Comparison of ENCODE assay signal across 2 cellular contexts in the genomic region with DNA sequence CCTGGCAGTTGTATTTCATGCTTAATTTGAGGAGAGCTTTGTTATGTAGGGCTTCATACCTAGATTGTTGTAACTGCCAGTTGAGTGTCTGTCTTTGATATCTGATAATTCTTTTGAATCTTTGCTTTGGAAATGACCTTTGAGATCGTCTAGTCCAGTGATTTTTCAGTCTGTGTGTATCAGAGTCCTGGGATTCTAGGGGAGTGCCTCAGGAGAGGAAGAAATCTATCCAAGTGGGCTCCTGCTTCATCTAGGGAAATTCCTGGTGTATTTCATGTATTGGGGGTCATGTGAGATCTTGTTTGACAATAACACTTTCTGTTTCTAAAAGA.
A peak's percentile ranks its signal among the peaks of the same experiment; 100 is the strongest.
TF ChIP-seq lines count a peak whose summit lies in the region.

No MANE protein-coding gene starts in this region.

TF ChIP-seq in liver, 16 proteins besides CTCF, POLR2A, EP300 and RAD21:
- TF ChIP-seq, protein P1, sequence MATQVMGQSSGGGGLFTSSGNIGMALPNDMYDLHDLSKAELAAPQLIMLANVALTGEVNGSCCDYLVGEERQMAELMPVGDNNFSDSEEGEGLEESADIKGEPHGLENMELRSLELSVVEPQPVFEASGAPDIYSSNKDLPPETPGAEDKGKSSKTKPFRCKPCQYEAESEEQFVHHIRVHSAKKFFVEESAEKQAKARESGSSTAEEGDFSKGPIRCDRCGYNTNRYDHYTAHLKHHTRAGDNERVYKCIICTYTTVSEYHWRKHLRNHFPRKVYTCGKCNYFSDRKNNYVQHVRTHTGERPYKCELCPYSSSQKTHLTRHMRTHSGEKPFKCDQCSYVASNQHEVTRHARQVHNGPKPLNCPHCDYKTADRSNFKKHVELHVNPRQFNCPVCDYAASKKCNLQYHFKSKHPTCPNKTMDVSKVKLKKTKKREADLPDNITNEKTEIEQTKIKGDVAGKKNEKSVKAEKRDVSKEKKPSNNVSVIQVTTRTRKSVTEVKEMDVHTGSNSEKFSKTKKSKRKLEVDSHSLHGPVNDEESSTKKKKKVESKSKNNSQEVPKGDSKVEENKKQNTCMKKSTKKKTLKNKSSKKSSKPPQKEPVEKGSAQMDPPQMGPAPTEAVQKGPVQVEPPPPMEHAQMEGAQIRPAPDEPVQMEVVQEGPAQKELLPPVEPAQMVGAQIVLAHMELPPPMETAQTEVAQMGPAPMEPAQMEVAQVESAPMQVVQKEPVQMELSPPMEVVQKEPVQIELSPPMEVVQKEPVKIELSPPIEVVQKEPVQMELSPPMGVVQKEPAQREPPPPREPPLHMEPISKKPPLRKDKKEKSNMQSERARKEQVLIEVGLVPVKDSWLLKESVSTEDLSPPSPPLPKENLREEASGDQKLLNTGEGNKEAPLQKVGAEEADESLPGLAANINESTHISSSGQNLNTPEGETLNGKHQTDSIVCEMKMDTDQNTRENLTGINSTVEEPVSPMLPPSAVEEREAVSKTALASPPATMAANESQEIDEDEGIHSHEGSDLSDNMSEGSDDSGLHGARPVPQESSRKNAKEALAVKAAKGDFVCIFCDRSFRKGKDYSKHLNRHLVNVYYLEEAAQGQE (IDR thresholded peaks at IDR 0.05), result no peak
- TF ChIP-seq SP1 (IDR thresholded peaks at IDR 0.05), result peak; percentile 42
- TF ChIP-seq RXRA (IDR thresholded peaks at IDR 0.05), result peak in 1 of 2 donors; percentile 24
- TF ChIP-seq HNF4A (conservative IDR thresholded peaks at IDR 0.05), result peak; percentile 72
- no peak for TF ChIP-seq FOXA2 (IDR thresholded peaks at IDR 0.05)

TF ChIP-seq in HepG2, 621 proteins besides CTCF, POLR2A, EP300 and RAD21 (continued from another document):
- TF ChIP-seq, protein P2, sequence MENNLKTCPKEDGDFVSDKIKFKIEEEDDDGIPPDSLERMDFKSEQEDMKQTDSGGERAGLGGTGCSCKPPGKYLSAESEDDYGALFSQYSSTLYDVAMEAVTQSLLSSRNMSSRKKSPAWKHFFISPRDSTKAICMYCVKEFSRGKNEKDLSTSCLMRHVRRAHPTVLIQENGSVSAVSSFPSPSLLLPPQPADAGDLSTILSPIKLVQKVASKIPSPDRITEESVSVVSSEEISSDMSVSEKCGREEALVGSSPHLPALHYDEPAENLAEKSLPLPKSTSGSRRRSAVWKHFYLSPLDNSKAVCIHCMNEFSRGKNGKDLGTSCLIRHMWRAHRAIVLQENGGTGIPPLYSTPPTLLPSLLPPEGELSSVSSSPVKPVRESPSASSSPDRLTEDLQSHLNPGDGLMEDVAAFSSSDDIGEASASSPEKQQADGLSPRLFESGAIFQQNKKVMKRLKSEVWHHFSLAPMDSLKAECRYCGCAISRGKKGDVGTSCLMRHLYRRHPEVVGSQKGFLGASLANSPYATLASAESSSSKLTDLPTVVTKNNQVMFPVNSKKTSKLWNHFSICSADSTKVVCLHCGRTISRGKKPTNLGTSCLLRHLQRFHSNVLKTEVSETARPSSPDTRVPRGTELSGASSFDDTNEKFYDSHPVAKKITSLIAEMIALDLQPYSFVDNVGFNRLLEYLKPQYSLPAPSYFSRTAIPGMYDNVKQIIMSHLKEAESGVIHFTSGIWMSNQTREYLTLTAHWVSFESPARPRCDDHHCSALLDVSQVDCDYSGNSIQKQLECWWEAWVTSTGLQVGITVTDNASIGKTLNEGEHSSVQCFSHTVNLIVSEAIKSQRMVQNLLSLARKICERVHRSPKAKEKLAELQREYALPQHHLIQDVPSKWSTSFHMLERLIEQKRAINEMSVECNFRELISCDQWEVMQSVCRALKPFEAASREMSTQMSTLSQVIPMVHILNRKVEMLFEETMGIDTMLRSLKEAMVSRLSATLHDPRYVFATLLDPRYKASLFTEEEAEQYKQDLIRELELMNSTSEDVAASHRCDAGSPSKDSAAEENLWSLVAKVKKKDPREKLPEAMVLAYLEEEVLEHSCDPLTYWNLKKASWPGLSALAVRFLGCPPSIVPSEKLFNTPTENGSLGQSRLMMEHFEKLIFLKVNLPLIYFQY (CRISPR knock-in tag; IDR thresholded peaks at IDR 0.05; ENCODE audit: borderline replicate concordance), result no peak
- no peak for TF ChIP-seq CBX5 (CRISPR knock-in tag; IDR thresholded peaks at IDR 0.05; ENCODE audit: borderline replicate concordance)
- TF ChIP-seq, protein P3, sequence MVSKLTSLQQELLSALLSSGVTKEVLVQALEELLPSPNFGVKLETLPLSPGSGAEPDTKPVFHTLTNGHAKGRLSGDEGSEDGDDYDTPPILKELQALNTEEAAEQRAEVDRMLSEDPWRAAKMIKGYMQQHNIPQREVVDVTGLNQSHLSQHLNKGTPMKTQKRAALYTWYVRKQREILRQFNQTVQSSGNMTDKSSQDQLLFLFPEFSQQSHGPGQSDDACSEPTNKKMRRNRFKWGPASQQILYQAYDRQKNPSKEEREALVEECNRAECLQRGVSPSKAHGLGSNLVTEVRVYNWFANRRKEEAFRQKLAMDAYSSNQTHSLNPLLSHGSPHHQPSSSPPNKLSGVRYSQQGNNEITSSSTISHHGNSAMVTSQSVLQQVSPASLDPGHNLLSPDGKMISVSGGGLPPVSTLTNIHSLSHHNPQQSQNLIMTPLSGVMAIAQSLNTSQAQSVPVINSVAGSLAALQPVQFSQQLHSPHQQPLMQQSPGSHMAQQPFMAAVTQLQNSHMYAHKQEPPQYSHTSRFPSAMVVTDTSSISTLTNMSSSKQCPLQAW (CRISPR knock-in tag; IDR thresholded peaks at IDR 0.05), result no peak
- TF ChIP-seq CHCHD3 (CRISPR knock-in tag; IDR thresholded peaks at IDR 0.05), result no peak
- TF ChIP-seq KLF11 (CRISPR knock-in tag; IDR thresholded peaks at IDR 0.05), result no peak
- no peak for TF ChIP-seq IRX3 (CRISPR knock-in tag; IDR thresholded peaks at IDR 0.05; ENCODE audit: borderline replicate concordance, low read depth)
- no peak for TF ChIP-seq ARNT2 (CRISPR knock-in tag; IDR thresholded peaks at IDR 0.05; ENCODE audit: low read depth)
- TF ChIP-seq ZNF629 (CRISPR knock-in tag; conservative IDR thresholded peaks at IDR 0.05), result no peak
- no peak for TF ChIP-seq SIN3B (IDR thresholded peaks at IDR 0.05; ENCODE audit: low read length)
- TF ChIP-seq SKIL (CRISPR knock-in tag; IDR thresholded peaks at IDR 0.05; ENCODE audit: borderline replicate concordance), result no peak
- TF ChIP-seq TCF7L2 (IDR thresholded peaks at IDR 0.05; ENCODE audit: low read depth, low read length), result no peak
- no peak for TF ChIP-seq CBX2 (IDR thresholded peaks at IDR 0.05; ENCODE audit: low read depth, low read length)
- no peak for TF ChIP-seq CBX2 (CRISPR knock-in tag; IDR thresholded peaks at IDR 0.05; ENCODE audit: low read depth)
- TF ChIP-seq ZKSCAN1 (IDR thresholded peaks at IDR 0.05; ENCODE audit: low read length), result no peak
- TF ChIP-seq, protein P4, sequence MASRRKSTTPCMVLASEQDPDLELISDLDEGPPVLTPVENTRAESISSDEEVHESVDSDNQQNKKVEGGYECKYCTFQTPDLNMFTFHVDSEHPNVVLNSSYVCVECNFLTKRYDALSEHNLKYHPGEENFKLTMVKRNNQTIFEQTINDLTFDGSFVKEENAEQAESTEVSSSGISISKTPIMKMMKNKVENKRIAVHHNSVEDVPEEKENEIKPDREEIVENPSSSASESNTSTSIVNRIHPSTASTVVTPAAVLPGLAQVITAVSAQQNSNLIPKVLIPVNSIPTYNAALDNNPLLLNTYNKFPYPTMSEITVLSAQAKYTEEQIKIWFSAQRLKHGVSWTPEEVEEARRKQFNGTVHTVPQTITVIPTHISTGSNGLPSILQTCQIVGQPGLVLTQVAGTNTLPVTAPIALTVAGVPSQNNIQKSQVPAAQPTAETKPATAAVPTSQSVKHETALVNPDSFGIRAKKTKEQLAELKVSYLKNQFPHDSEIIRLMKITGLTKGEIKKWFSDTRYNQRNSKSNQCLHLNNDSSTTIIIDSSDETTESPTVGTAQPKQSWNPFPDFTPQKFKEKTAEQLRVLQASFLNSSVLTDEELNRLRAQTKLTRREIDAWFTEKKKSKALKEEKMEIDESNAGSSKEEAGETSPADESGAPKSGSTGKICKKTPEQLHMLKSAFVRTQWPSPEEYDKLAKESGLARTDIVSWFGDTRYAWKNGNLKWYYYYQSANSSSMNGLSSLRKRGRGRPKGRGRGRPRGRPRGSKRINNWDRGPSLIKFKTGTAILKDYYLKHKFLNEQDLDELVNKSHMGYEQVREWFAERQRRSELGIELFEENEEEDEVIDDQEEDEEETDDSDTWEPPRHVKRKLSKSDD (CRISPR knock-in tag; IDR thresholded peaks at IDR 0.05; ENCODE audit: low read depth), result no peak
